In the genomic region with DNA sequence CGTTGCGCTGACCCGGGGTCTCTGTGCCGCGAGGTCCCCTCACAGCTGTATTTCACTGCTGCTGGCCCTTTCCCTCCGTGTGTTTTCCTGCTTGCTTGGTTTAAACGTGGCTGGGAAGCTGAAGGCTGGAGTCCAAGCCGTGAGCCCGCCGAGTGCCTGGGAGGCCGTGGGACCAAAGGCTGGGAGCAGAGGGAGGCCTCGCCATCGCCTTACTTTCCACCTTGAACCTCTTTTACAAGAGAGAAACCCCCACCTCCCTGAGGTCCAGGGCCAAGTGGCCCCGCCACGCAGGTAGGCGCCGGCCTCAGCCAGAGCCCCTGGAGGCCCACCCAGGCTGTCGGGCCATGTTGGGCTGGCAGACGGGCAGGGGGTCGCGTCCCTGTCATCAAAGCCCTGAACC, we compare ENCODE assay signal across 1 cellular context.
TF ChIP-seq lines count a peak whose summit lies in the region.

No MANE protein-coding gene starts in this region.

TF ChIP-seq in HepG2, 621 proteins besides CTCF, POLR2A, EP300 and RAD21:
- TF ChIP-seq ZBTB33 (CRISPR knock-in tag; IDR thresholded peaks at IDR 0.05) (peak; percentile 21; the same call in 1 of the 2 replicates), HOXA5 (CRISPR knock-in tag; IDR thresholded peaks at IDR 0.05) (no peak)
